ENCODE assay signal across 17 cellular contexts in the genomic region with DNA sequence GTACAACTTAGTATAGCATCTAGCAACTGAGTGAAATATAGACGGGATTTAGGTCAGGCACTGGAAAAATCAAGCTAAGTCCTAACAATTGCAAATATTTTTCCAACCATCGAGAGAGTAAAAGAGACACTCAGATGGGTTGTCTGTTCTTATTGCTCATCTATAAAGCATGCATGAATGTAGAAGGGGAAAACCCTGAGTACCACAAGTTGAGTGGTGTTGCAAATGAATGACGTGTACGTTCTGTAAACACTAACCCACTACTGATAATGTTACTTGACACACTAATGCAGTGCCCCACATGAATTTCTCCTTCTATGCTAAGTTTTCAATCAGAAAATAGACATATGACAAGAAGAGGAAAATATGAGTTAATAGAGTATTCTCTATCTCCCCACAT.
DNase-seq lines count a peak whose midpoint lies in the region; ATAC-seq, FAIRE-seq and TF ChIP-seq lines count a peak whose summit lies in the region.
"Had no signal": no experiment of that assay in that cellular context is flagged by ENCODE, and none has a peak within 500 bp of the region (broad histone marks: within the 10 kb centered on the region; RNA-seq: fewer than 3 reads in every experiment).

No MANE protein-coding gene starts in this region.

- H3K27me3 ChIP-seq in BJ (ENCODE audit: control insufficient read depth, insufficient read depth, low read length), result no peaks in the 10 kb centered on the region
- H3K27me3 ChIP-seq in bronchial epithelial cell (ENCODE audit: control insufficient read depth, insufficient read depth, low read length), result peaks cover 3% of the 10 kb centered on the region
- H3K27me3 ChIP-seq: SJCRH30 had no signal

- ATAC-seq in GM21717 (IDR thresholded peaks at IDR 0.05; ENCODE audit: unreplicated experiment) (no peak), HG02870 (IDR thresholded peaks at IDR 0.05; ENCODE audit: unreplicated experiment) (no peak), left ventricle myocardium superior (no peak), HG02938 (IDR thresholded peaks at IDR 0.05; ENCODE audit: unreplicated experiment) (no peak)
- ATAC-seq: GM12878 had no signal

- POLR2A ChIA-PET in BJ (lab: Charles Lee), result no interaction called here

- no peak for FAIRE-seq in bronchial epithelial cell (lab: Jason Lieb, UNC)
- FAIRE-seq: GM12878, GM19239 had no signal

- TF ChIP-seq CTCF in BJ (IDR thresholded peaks at IDR 0.05; ENCODE audit: insufficient read depth, low read depth, low read length), result no peak
- TF ChIP-seq CTCF in bronchial epithelial cell (IDR thresholded peaks at IDR 0.05; ENCODE audit: insufficient read depth, low read length, severe bottlenecking), result no peak

- H3K4me3 ChIP-seq in BJ (ENCODE audit: low read depth, low read length), result no peak overlapping the region
- no peak overlapping the region for H3K4me3 ChIP-seq in bronchial epithelial cell (ENCODE audit: low read depth, low read length)
- H3K4me3 ChIP-seq: GM12878, SJCRH30 had no signal

- intact Hi-C loops in left ventricle myocardium superior (cut with micrococcal nuclease), result no loop called here

- CTCF ChIA-PET in BJ (lab: Yijun Ruan, JAX), result interaction anchor here (0.6 to 1.2 kb wide), 2 partner anchors 8 to 155 kb away, joined by 3 read pairs; no protein-coding TSS in a partner anchor

- H3K36me3 ChIP-seq in BJ (ENCODE audit: control insufficient read depth, insufficient read depth, low read length), result no peaks in the 10 kb centered on the region
- H3K36me3 ChIP-seq in bronchial epithelial cell (ENCODE audit: control insufficient read depth, insufficient read depth, low read length), result no peaks in the 10 kb centered on the region
- H3K36me3 ChIP-seq: SJCRH30 had no signal

- DNase-seq in BJ (ENCODE audit: low read depth) (peak; percentile 46), HT1080 (ENCODE audit: low read depth) (peak; percentile 81), bronchial epithelial cell (ENCODE audit: low read depth) (peak; percentile 78), non-pigmented ciliary epithelial cell (ENCODE audit: low read depth) (peak; percentile 57), left ventricle myocardium superior (no peak)
- DNase-seq: activated T-cell treated with anti-CD3 and anti-CD28 coated beads for 4 hours, amygdala, Calu3, H7, NCI-H1694, NCI-H748 treated with DMSO at 0.1 percent for 48 hours, SJCRH30 had no signal
